22 cellular contexts compared by ENCODE assay signal in genomic region chr13:37340911-37341670, GRCh38.
"Had no signal": no experiment of that assay in that cellular context is flagged by ENCODE, and none has a peak within 500 bp of the region (broad histone marks: within the 10 kb centered on the region; RNA-seq: fewer than 3 reads in every experiment).

No MANE protein-coding gene starts in this region.

- ATAC-seq: left cardiac atrium; left ventricle myocardium superior; natural killer cell treated with Interleukin-12 subunit alpha and Interleukin-12 subunit beta and Interleukin-15 and Interleukin-18, amount 100 ng/mL, for 72 hours; psoas muscle; right lobe of liver had no signal

- H3K36me3 ChIP-seq: colonic mucosa, right lobe of liver, tibial artery had no signal

- H3K27me3 Mint-ChIP-seq: natural killer cell treated with Interleukin-12 subunit alpha and Interleukin-12 subunit beta and Interleukin-15 and Interleukin-18, amount 100 ng/mL, for 72 hours had no signal

- H3K4me3 ChIP-seq: colonic mucosa, hepatocyte, lung, psoas muscle, right lobe of liver, tibial artery had no signal

- H3K4me3 Mint-ChIP-seq: endodermal cell; natural killer cell treated with Interleukin-12 subunit alpha and Interleukin-12 subunit beta and Interleukin-15 and Interleukin-18, amount 100 ng/mL, for 72 hours had no signal

- H3K36me3 Mint-ChIP-seq: natural killer cell treated with Interleukin-12 subunit alpha and Interleukin-12 subunit beta and Interleukin-15 and Interleukin-18, amount 100 ng/mL, for 72 hours had no signal

- H3K4me1 ChIP-seq: colonic mucosa, psoas muscle, right lobe of liver, tibial artery had no signal

- H3K27me3 ChIP-seq: colonic mucosa, hepatocyte, right lobe of liver, tibial artery had no signal

- DNase-seq: colonic mucosa; dermis blood vessel endothelial cell; effector CD4-positive, alpha-beta T cell; endodermal cell; erythroblast; foreskin melanocyte; head of caudate nucleus; kidney; left cardiac atrium; left ventricle myocardium superior; mesenchymal stem cell; midbrain; retina; right lobe of liver; stimulated activated CD4-positive, alpha-beta T cell treated with anti-CD3 and anti-CD28 coated beads, Interleukin-15, amount 100 ng/mL, for 24 hours; stimulated activated CD4-positive, alpha-beta T cell treated with anti-CD3 and anti-CD28 coated beads, Interleukin-1b, Interleukin-23, amount 100 ng/mL, for 48 hours; stimulated activated naive CD4-positive, alpha-beta T cell treated with Interleukin-2 at 50 U/mL for 16 hours; tibial artery had no signal

- H3K27ac ChIP-seq: colonic mucosa, hepatocyte, psoas muscle, right lobe of liver, tibial artery had no signal

- H3K9me3 Mint-ChIP-seq: endodermal cell had no signal

- H3K9me3 ChIP-seq: colonic mucosa, psoas muscle, right lobe of liver, tibial artery had no signal

- H3K27ac Mint-ChIP-seq: endodermal cell; natural killer cell treated with Interleukin-12 subunit alpha and Interleukin-12 subunit beta and Interleukin-15 and Interleukin-18, amount 100 ng/mL, for 72 hours had no signal
